In the genomic region with DNA sequence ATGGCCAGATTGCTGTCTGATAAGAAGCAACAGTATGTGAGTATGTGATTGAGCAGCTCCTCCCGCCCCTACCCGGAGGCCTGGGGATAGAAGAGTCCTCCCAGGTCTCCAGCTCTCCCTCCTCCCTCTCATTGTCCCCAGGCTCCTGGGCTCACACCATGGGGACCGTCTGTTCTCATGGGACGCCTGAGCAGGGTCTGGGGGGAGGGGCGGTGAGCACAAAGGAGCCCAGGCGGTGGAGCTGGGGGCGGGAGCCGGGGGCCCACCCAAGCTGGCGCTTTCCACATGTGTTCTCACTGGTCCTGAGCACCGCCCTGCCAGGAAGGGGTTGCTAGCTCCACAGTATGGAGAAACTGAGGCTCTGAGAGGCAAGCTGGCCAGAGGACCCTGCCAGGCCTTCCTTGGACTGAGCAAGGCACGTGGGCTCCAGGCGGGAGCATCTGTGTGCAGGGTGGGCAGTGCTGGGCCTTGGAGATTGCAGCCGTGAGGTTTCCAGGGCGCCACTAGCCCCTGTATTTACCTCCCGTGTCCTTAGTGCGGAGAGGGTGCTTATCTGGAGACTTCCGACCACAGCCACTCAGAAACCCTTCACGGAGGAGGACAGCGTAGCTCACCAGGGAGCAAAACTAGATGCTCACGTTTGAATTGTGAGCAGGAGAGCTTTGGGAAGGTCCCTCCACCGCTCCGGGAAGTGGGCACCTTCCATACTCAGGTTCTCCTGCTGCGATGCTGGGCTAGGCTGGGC, we compare ENCODE assay signal across 2 cellular contexts.
TF ChIP-seq lines count a peak whose summit lies in the region.

No MANE protein-coding gene starts in this region.

TF ChIP-seq in GM23338, 12 proteins besides CTCF, POLR2A, EP300 and RAD21 (continues in another document):
- no peak for TF ChIP-seq ZNF331 (CRISPR knock-in tag; IDR thresholded peaks at IDR 0.05; ENCODE audit: low read depth)
- TF ChIP-seq POLR2AphosphoS5 (IDR thresholded peaks at IDR 0.05; ENCODE audit: low read depth) = no peak
- no peak for TF ChIP-seq JUNB (IDR thresholded peaks at IDR 0.05; ENCODE audit: unreplicated experiment)
- no peak for TF ChIP-seq REST (IDR thresholded peaks at IDR 0.05; ENCODE audit: unreplicated experiment)
- TF ChIP-seq ZNF114 (CRISPR knock-in tag; IDR thresholded peaks at IDR 0.05) = no peak
- TF ChIP-seq EZH2 (IDR thresholded peaks at IDR 0.05; ENCODE audit: low read depth, unreplicated experiment) = no peak
- no peak for TF ChIP-seq NANOG (IDR thresholded peaks at IDR 0.05; ENCODE audit: borderline replicate concordance)
- TF ChIP-seq EZH2phosphoT487 (IDR thresholded peaks at IDR 0.05; ENCODE audit: unreplicated experiment) = no peak
- TF ChIP-seq STAT1 (IDR thresholded peaks at IDR 0.05; ENCODE audit: unreplicated experiment) = no peak
- TF ChIP-seq CREB1 (CRISPR knock-in tag; IDR thresholded peaks at IDR 0.05; ENCODE audit: low read depth) = no peak
- TF ChIP-seq, protein P1, sequence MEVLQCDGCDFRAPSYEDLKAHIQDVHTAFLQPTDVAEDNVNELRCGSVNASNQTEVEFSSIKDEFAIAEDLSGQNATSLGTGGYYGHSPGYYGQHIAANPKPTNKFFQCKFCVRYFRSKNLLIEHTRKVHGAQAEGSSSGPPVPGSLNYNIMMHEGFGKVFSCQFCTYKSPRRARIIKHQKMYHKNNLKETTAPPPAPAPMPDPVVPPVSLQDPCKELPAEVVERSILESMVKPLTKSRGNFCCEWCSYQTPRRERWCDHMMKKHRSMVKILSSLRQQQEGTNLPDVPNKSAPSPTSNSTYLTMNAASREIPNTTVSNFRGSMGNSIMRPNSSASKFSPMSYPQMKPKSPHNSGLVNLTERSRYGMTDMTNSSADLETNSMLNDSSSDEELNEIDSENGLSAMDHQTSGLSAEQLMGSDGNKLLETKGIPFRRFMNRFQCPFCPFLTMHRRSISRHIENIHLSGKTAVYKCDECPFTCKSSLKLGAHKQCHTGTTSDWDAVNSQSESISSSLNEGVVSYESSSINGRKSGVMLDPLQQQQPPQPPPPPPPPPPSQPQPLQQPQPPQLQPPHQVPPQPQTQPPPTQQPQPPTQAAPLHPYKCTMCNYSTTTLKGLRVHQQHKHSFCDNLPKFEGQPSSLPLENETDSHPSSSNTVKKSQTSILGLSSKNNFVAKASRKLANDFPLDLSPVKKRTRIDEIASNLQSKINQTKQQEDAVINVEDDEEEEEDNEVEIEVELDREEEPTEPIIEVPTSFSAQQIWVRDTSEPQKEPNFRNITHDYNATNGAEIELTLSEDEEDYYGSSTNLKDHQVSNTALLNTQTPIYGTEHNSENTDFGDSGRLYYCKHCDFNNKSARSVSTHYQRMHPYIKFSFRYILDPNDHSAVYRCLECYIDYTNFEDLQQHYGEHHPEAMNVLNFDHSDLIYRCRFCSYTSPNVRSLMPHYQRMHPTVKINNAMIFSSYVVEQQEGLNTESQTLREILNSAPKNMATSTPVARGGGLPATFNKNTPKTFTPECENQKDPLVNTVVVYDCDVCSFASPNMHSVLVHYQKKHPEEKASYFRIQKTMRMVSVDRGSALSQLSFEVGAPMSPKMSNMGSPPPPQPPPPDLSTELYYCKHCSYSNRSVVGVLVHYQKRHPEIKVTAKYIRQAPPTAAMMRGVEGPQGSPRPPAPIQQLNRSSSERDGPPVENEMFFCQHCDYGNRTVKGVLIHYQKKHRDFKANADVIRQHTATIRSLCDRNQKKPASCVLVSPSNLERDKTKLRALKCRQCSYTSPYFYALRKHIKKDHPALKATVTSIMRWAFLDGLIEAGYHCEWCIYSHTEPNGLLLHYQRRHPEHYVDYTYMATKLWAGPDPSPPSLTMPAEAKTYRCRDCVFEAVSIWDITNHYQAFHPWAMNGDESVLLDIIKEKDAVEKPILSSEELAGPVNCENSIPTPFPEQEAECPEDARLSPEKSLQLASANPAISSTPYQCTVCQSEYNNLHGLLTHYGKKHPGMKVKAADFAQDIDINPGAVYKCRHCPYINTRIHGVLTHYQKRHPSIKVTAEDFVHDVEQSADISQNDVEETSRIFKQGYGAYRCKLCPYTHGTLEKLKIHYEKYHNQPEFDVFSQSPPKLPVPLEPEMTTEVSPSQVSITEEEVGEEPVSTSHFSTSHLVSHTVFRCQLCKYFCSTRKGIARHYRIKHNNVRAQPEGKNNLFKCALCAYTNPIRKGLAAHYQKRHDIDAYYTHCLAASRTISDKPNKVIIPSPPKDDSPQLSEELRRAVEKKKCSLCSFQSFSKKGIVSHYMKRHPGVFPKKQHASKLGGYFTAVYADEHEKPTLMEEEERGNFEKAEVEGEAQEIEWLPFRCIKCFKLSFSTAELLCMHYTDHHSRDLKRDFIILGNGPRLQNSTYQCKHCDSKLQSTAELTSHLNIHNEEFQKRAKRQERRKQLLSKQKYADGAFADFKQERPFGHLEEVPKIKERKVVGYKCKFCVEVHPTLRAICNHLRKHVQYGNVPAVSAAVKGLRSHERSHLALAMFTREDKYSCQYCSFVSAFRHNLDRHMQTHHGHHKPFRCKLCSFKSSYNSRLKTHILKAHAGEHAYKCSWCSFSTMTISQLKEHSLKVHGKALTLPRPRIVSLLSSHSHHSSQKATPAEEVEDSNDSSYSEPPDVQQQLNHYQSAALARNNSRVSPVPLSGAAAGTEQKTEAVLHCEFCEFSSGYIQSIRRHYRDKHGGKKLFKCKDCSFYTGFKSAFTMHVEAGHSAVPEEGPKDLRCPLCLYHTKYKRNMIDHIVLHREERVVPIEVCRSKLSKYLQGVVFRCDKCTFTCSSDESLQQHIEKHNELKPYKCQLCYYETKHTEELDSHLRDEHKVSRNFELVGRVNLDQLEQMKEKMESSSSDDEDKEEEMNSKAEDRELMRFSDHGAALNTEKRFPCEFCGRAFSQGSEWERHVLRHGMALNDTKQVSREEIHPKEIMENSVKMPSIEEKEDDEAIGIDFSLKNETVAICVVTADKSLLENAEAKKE (CRISPR knock-in tag; IDR thresholded peaks at IDR 0.05) = no peak

TF ChIP-seq in H1, 55 proteins besides CTCF, POLR2A, EP300 and RAD21:
- TF ChIP-seq CREB1 (IDR thresholded peaks at IDR 0.05) (no peak), EZH2 (IDR thresholded peaks at IDR 0.05; ENCODE audit: low read depth, low read length, severe bottlenecking) (no peak), SIRT6 (IDR thresholded peaks at IDR 0.05; ENCODE audit: low read length) (no peak), FOSL1 (IDR thresholded peaks at IDR 0.05; ENCODE audit: insufficient read depth, low read depth, low read length) (no peak), TAF1 (IDR thresholded peaks at IDR 0.05; ENCODE audit: low read depth, low read length) (no peak), JUND (IDR thresholded peaks at IDR 0.05; ENCODE audit: low read length) (no peak), CBX8 (IDR thresholded peaks at IDR 0.05; ENCODE audit: borderline replicate concordance, low read depth, low read length) (no peak), CHD1 (IDR thresholded peaks at IDR 0.05; ENCODE audit: low read depth, low read length) (no peak), SIX5 (IDR thresholded peaks at IDR 0.05; ENCODE audit: low read depth, low read length) (no peak), POU5F1 (IDR thresholded peaks at IDR 0.05; ENCODE audit: low read depth, low read length) (no peak), CTBP2 (IDR thresholded peaks at IDR 0.05; ENCODE audit: borderline replicate concordance, insufficient read depth, insufficient read length, low read length) (no peak), SUZ12 (IDR thresholded peaks at IDR 0.05; ENCODE audit: low read length) (no peak), BACH1 (IDR thresholded peaks at IDR 0.05; ENCODE audit: low read length) (no peak), YY1 (IDR thresholded peaks at IDR 0.05; ENCODE audit: low read depth, low read length) (no peak), KDM4A (IDR thresholded peaks at IDR 0.05; ENCODE audit: low read depth, low read length, severe bottlenecking) (no peak), ZNF274 (IDR thresholded peaks at IDR 0.05; ENCODE audit: borderline replicate concordance, extremely low read depth, low read length) (no peak)
- TF ChIP-seq, protein P2, sequence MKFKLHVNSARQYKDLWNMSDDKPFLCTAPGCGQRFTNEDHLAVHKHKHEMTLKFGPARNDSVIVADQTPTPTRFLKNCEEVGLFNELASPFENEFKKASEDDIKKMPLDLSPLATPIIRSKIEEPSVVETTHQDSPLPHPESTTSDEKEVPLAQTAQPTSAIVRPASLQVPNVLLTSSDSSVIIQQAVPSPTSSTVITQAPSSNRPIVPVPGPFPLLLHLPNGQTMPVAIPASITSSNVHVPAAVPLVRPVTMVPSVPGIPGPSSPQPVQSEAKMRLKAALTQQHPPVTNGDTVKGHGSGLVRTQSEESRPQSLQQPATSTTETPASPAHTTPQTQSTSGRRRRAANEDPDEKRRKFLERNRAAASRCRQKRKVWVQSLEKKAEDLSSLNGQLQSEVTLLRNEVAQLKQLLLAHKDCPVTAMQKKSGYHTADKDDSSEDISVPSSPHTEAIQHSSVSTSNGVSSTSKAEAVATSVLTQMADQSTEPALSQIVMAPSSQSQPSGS (IDR thresholded peaks at IDR 0.05; ENCODE audit: low read length) = no peak
